22 cellular contexts compared by ENCODE assay signal in genomic region chr9:132597073-132597775, GRCh38. TPM values are rescaled to one million over a fixed set of nuclear protein-coding genes. Genes with fewer than 3 reads are reported as not detected.
DNase-seq lines count a peak whose midpoint lies in the region; ATAC-seq and TF ChIP-seq lines count a peak whose summit lies in the region.
"Had no signal": no experiment of that assay in that cellular context is flagged by ENCODE, and none has a peak within 500 bp of the region (broad histone marks: within the 10 kb centered on the region; RNA-seq: fewer than 3 reads in every experiment).

No MANE protein-coding gene starts in this region.

- peak; percentile 23 to 50 for ATAC-seq in lower lobe of right lung
- ATAC-seq in HG02763 (IDR thresholded peaks at IDR 0.05; ENCODE audit: unreplicated experiment) = no peak
- no peak for ATAC-seq in HG02571 (IDR thresholded peaks at IDR 0.05; ENCODE audit: unreplicated experiment)
- ATAC-seq: SK-N-SH treated with all-trans-retinoic acid at 6 μM for 48 hours had no signal

- in situ Hi-C loops in brain microvascular endothelial cell (cut with HindIII; ENCODE audit: low pct_ligation_motif_present, low sequenced_read_pairs) = no loop called here

- H3K36me3 ChIP-seq in brain microvascular endothelial cell (replicated peaks) = peaks cover 8% of the 10 kb centered on the region
- peaks cover 45% of the 10 kb centered on the region for H3K36me3 ChIP-seq in lower lobe of right lung

- H3K27ac ChIP-seq in brain microvascular endothelial cell (no peak overlapping the region), lower lobe of right lung (no peak overlapping the region)
- H3K27ac ChIP-seq: esophagus squamous epithelium, hepatocyte, upper lobe of left lung had no signal

- H3K9me3 ChIP-seq in lower lobe of right lung = no peaks in the 10 kb centered on the region
- H3K9me3 ChIP-seq: esophagus squamous epithelium, upper lobe of left lung had no signal

- no peaks in the 10 kb centered on the region for H3K27me3 ChIP-seq in brain microvascular endothelial cell (replicated peaks)
- H3K27me3 ChIP-seq in lower lobe of right lung (ENCODE audit: low read depth) = peaks cover 9% of the 10 kb centered on the region

- DNase-seq in A172 (ENCODE audit: low spot score) (peak; percentile 61), M059J (ENCODE audit: low read depth) (peak; percentile 86), brain microvascular endothelial cell (peak; percentile 20), lower lobe of right lung (no peak), H4 (ENCODE audit: low spot score) (no peak)
- no peak for DNase-seq in stimulated activated CD8-positive, alpha-beta memory T cell treated with anti-CD3 and anti-CD28 coated beads, Interleukin-4, amount 100 ng/mL, for 48 hours
- DNase-seq: activated CD4-positive, CD25-positive, alpha-beta regulatory T cell; activated gamma-delta T cell treated with Interleukin-2 at 50 U/mL for 16 hours; esophagus squamous epithelium; NCI-H2029; NCI-H524; OCI-M1; stimulated activated naive B cell treated with anti-CD40 and anti-IgM and Interleukin-4, amounts not matched to agents 10 μg/mL and 1 μg/mL and 100 μg/mL, for 72 hours; upper lobe of left lung had no signal

- intact Hi-C loops in lower lobe of right lung (cut with DNase I) = no loop called here

- TF ChIP-seq CTCF in brain microvascular endothelial cell (IDR thresholded peaks at IDR 0.05; ENCODE audit: low read depth, low read length, missing control alignments) = no peak
- no peak for TF ChIP-seq CTCF in lower lobe of right lung (IDR thresholded peaks at IDR 0.05)

- H3K4me3 ChIP-seq in brain microvascular endothelial cell (ENCODE audit: low read depth, low read length) (no peak overlapping the region), lower lobe of right lung (no peak overlapping the region)
- H3K4me3 ChIP-seq: esophagus squamous epithelium, hepatocyte, upper lobe of left lung had no signal

- H3K4me1 ChIP-seq in lower lobe of right lung = no peaks in the 10 kb centered on the region
- H3K4me1 ChIP-seq: esophagus squamous epithelium, upper lobe of left lung had no signal

RNA-seq across cellular contexts. Expression of gene BARHL1, which starts 14.8 kb away (rescaled TPM):
- total RNA-seq in A172 (2014; rRNA removed; shearing (Covaris generic)) = not detected in 2 replicates
- total RNA-seq in M059J (2014; rRNA removed; shearing (Covaris generic)) = not detected in 2 replicates
- total RNA-seq in lower lobe of right lung = not detected
- total RNA-seq in H4 (2014; rRNA removed; shearing (Covaris generic)) = not detected in 2 replicates
- total RNA-seq: dermis microvascular lymphatic vessel endothelial cell, esophagus squamous epithelium, hepatocyte, HT1080, kidney epithelial cell, osteocyte, upper lobe of left lung had no signal

Comparison
In these comparisons a context has a peak if more than half of its experiments do, and no peak if none do; other contexts are left out.
1. DNase-seq: peak in A172 (single experiment), M059J (single experiment) and brain microvascular endothelial cell (single experiment); none in lower lobe of right lung (single experiment), H4 (single experiment) and stimulated activated CD8-positive, alpha-beta memory T cell treated with anti-CD3 and anti-CD28 coated beads, Interleukin-4, amount 100 ng/mL, for 48 hours (single experiment).
2. ATAC-seq: peak in lower lobe of right lung (2 of 2); none in HG02763 (single experiment) and HG02571 (single experiment).